Comparison of ENCODE assay signal across 8 cellular contexts in the genomic region with DNA sequence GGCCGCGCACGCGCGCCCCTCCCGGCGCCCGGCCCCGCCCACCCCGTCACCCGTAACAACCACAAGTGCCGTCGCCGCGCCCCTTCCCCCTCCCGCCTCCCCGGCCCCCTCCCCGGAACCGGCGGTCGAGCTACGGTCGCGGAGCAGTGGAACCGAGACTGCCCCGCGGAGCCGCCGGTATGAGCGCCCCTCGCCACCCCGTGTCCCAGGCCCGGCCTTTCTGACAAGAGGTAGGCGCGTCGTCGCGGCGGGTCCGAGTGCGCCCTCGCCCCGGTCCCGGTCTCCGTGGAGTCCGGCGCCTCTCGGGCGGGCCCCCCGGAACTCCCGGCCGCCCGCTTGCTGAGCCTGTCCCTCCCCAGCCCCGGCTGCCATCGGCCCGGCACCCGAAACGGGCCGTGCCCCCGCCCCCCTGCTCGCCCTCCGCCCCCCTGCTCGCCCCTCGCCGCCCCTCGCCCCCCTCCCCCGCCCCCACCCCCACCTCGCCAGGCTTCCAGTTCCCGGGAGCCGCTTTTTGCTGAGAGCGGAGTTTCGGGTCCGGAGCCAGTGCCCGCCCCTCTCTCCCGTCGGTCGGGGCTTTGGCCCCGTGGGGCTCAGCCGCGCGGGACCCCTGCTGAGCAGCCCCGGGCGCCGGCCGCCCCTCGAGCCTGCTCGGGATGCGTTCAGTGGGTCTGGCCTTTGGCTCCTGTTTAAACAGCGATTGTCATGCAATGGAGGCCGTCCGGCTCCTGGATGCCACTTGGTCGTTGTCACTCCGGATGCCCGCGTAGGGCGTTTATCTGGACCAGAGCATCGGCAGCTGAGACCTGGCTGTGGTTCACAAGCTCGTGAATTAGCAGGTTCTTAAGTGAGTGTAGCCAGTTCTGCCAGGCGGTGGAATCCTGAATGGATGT. TPM values are rescaled to one million over a fixed set of nuclear protein-coding genes. Genes with fewer than 3 reads are reported as not detected.
DNase-seq lines count a peak whose midpoint lies in the region; ATAC-seq lines count a peak whose summit lies in the region.

A gene (plus strand): TSS at position 92 of the 890 bp plus-strand sequence. CDS start 2,628 bp downstream, outside the sequence.

- H3K36me3 Mint-ChIP-seq in activated CD4-positive, alpha-beta T cell treated with anti-CD3 and anti-CD28 coated beads for 36 hours (ENCODE audit: low read depth) = peaks cover 38% of the 10 kb centered on the region

- peak within 1 kb of the TSS; percentile 76 for H3K27ac ChIP-seq in adipose tissue (ENCODE audit: low read depth, low read length)
- peak within 1 kb of the TSS; percentile 96 for H3K27ac ChIP-seq in right cardiac atrium (ENCODE audit: low read length)

- H3K4me3 ChIP-seq in right cardiac atrium (ENCODE audit: low read length) = peak within 1 kb of the TSS; percentile 95

- DNase-seq in activated CD4-positive, alpha-beta T cell treated with anti-CD3 and anti-CD28 coated beads for 36 hours = peak; percentile 56
- DNase-seq in activated CD4-positive, alpha-beta T cell treated with anti-CD3 and anti-CD28 coated beads for 1 hour = no peak
- DNase-seq in RKO (ENCODE audit: low spot score) = peak; percentile 65
- DNase-seq in right cardiac atrium = peak; percentile 48 to 81 (median 73)
- DNase-seq in renal cortical epithelial cell (ENCODE audit: low read depth) = no peak
- no peak for DNase-seq in NCI-H2171 (lab: John Stamatoyannopoulos, UW)

- POLR2A ChIA-PET in activated CD4-positive, alpha-beta T cell treated with anti-CD3 and anti-CD28 coated beads for 36 hours (lab: Charles Lee) = interaction anchor here (0.6 to 2.7 kb wide), 5 partner anchors 9 to 334 kb away, joined by 3 to 24 read pairs (median 9); no protein-coding TSS in a partner anchor

- H3K27ac Mint-ChIP-seq in activated CD4-positive, alpha-beta T cell treated with anti-CD3 and anti-CD28 coated beads for 36 hours = peak within 1 kb of the TSS; percentile 93

- H3K27me3 Mint-ChIP-seq in activated CD4-positive, alpha-beta T cell treated with anti-CD3 and anti-CD28 coated beads for 36 hours = no peaks in the 10 kb centered on the region

- no peak for ATAC-seq in activated CD4-positive, alpha-beta T cell treated with anti-CD3 and anti-CD28 coated beads for 36 hours
- ATAC-seq in HG03103 (IDR thresholded peaks at IDR 0.05; ENCODE audit: low read depth, unreplicated experiment) = peak; percentile 30
- no peak for ATAC-seq in right cardiac atrium

- H3K9me3 ChIP-seq in right cardiac atrium (ENCODE audit: control insufficient read depth, low read length) = no peaks in the 10 kb centered on the region

- H3K27me3 ChIP-seq in right cardiac atrium (ENCODE audit: control insufficient read depth, insufficient read depth) = no peaks in the 10 kb centered on the region

- CTCF ChIA-PET in activated CD4-positive, alpha-beta T cell treated with anti-CD3 and anti-CD28 coated beads for 36 hours (lab: Charles Lee) = interaction anchor here (0.8 to 2.9 kb wide), 4 partner anchors 22 to 897 kb away, joined by 3 to 17 read pairs (median 3); no protein-coding TSS in a partner anchor

- peaks cover 7% of the 10 kb centered on the region for H3K4me1 ChIP-seq in right cardiac atrium (ENCODE audit: control insufficient read depth, insufficient read depth, low read length)

- 0 to 1% (median 0%) methylated on average over 60 to 99 of the region's 99 CpGs for WGBS in adipose tissue, 3 donors
- WGBS in right cardiac atrium = under 1% methylated on average over 98 of the region's 99 CpGs

- H3K9me3 Mint-ChIP-seq in activated CD4-positive, alpha-beta T cell treated with anti-CD3 and anti-CD28 coated beads for 36 hours (ENCODE audit: low read depth) = peaks cover 8% of the 10 kb centered on the region

- H3K4me1 Mint-ChIP-seq in activated CD4-positive, alpha-beta T cell treated with anti-CD3 and anti-CD28 coated beads for 36 hours = peaks cover 58% of the 10 kb centered on the region

- intact Hi-C loops in activated CD4-positive, alpha-beta T cell treated with anti-CD3 and anti-CD28 coated beads for 36 hours (cut with DNase I, micrococcal nuclease) = loop anchor here (1.0 to 10.0 kb wide), 17 partner anchors 14 to 817 kb away; a partner anchor contains a TSS
- intact Hi-C loops in right cardiac atrium (cut with DNase I) = loop anchor here (5.0 to 10.0 kb wide), 3 partner anchors 44 to 74 kb away; no protein-coding TSS in a partner anchor

- peak within 1 kb of the TSS; percentile 80 for H3K4me3 Mint-ChIP-seq in activated CD4-positive, alpha-beta T cell treated with anti-CD3 and anti-CD28 coated beads for 36 hours

RNA-seq across cellular contexts. Expression of the gene that starts here (rescaled TPM):
- total RNA-seq in activated CD4-positive, alpha-beta T cell treated with anti-CD3 and anti-CD28 coated beads for 36 hours = 10 to 100 TPM; 44.2 to 67.0 TPM
- polyA plus RNA-seq in adipose tissue = 10 to 100 TPM; 19.2 to 64.2 (median 58.4) TPM
- total RNA-seq in right cardiac atrium = 10 to 100 TPM; 47.2 to 58.4 (median 50.1) TPM
- 39.6 TPM for polyA plus RNA-seq in right cardiac atrium
- total RNA-seq in renal cortical epithelial cell = 49.1 and 112 TPM in 2 replicates

Comparison
In these comparisons a context has a peak if more than half of its experiments do, and no peak if none do; other contexts are left out.
1. DNase-seq: peak in activated CD4-positive, alpha-beta T cell treated with anti-CD3 and anti-CD28 coated beads for 36 hours (single experiment), RKO (single experiment) and right cardiac atrium (3 of 3); none in activated CD4-positive, alpha-beta T cell treated with anti-CD3 and anti-CD28 coated beads for 1 hour (single experiment), renal cortical epithelial cell (single experiment) and NCI-H2171 (single experiment).